In genomic region chr1:61120307-61120840, GRCh38 we compare ENCODE assay signal across 12 cellular contexts. TPM values are rescaled to one million over a fixed set of nuclear protein-coding genes. Genes with fewer than 3 reads are reported as not detected.
A peak's percentile ranks its signal among the peaks of the same experiment; 100 is the strongest.
DNase-seq lines count a peak whose midpoint lies in the region; TF ChIP-seq lines count a peak whose summit lies in the region.
"Had no signal": no experiment of that assay in that cellular context is flagged by ENCODE, and none has a peak within 500 bp of the region (broad histone marks: within the 10 kb centered on the region; RNA-seq: fewer than 3 reads in every experiment).

No MANE protein-coding gene starts in this region.

- H4K20me1 ChIP-seq in Karpas-422 (ENCODE audit: insufficient read depth, low read depth, low read length): no peaks in the 10 kb centered on the region

- no peaks in the 10 kb centered on the region for H3K9me3 ChIP-seq in Karpas-422 (ENCODE audit: low read length)
- no peaks in the 10 kb centered on the region for H3K9me3 ChIP-seq in liver (ENCODE audit: control insufficient read depth in 4 of 4, low read length in 3 of 4)
- no peaks in the 10 kb centered on the region for H3K9me3 ChIP-seq in suprapubic skin
- H3K9me3 ChIP-seq: SJSA1 had no signal

- no peak for TF ChIP-seq RAD21 in liver (IDR thresholded peaks at IDR 0.05)

- H3K4me2 ChIP-seq in Karpas-422 (ENCODE audit: low read depth, low read length, poor library complexity, severe bottlenecking): peak overlapping the region; percentile 56

- no peak for TF ChIP-seq POLR2A in suprapubic skin (IDR thresholded peaks at IDR 0.05)

- H3K4me3 ChIP-seq in Karpas-422 (ENCODE audit: low read length) (peak overlapping the region; percentile 35), liver (ENCODE audit: low read depth in 1 of 3, low read length in 3 of 3) (peak overlapping the region in 1 of 3 donors; percentile 14), suprapubic skin (peak overlapping the region; percentile 22)
- H3K4me3 ChIP-seq: SJSA1 had no signal

- H3K27me3 ChIP-seq in Karpas-422 (ENCODE audit: low read length): no peaks in the 10 kb centered on the region
- no peaks in the 10 kb centered on the region for H3K27me3 ChIP-seq in liver (ENCODE audit: control insufficient read depth in 4 of 4, insufficient read depth in 4 of 4, low read length in 3 of 4)
- H3K27me3 ChIP-seq in suprapubic skin: no peaks in the 10 kb centered on the region
- H3K27me3 ChIP-seq: SJSA1 had no signal

- H3K9ac ChIP-seq in Karpas-422 (ENCODE audit: low read length) (peak overlapping the region; percentile 50), liver (ENCODE audit: low read depth in 1 of 2, low read length in 2 of 2) (peak overlapping the region; percentile 22 to 87)

- 22% methylated on average over 5 of the region's 5 CpGs for WGBS in liver
- 35% methylated on average over 5 of the region's 5 CpGs for whole genome bisulfite sequencing in suprapubic skin

- H2AFZ ChIP-seq in Karpas-422 (ENCODE audit: low read length): no peak overlapping the region

- TF ChIP-seq CTCF in liver (IDR thresholded peaks at IDR 0.05; ENCODE audit: low read depth, low read length, missing input control) (no peak), suprapubic skin (IDR thresholded peaks at IDR 0.05) (no peak)

- no peaks in the 10 kb centered on the region for H3K36me3 ChIP-seq in Karpas-422 (ENCODE audit: insufficient read depth, low read length)
- no peaks in the 10 kb centered on the region for H3K36me3 ChIP-seq in liver (ENCODE audit: control insufficient read depth in 4 of 4, insufficient read depth in 3 of 4, low read depth in 1 of 4, low read length in 3 of 4)
- H3K36me3 ChIP-seq in suprapubic skin: no peaks in the 10 kb centered on the region
- H3K36me3 ChIP-seq: SJSA1 had no signal

- H3K9me2 ChIP-seq in Karpas-422 (replicated peaks; ENCODE audit: insufficient read depth, low read length): no peaks in the 10 kb centered on the region

- H3K27ac ChIP-seq in Karpas-422 (ENCODE audit: low read length) (peak overlapping the region; percentile 58), cingulate gyrus (ENCODE audit: low read depth, low read length) (peak overlapping the region; percentile 72), liver (ENCODE audit: low read depth in 1 of 2, low read length in 2 of 2) (peak overlapping the region; percentile 69 to 78), suprapubic skin (peak overlapping the region; percentile 68)
- H3K27ac ChIP-seq: SJSA1 had no signal

- no peak for TF ChIP-seq EP300 in suprapubic skin (IDR thresholded peaks at IDR 0.05)

- DNase-seq in Karpas-422 (no peak), suprapubic skin (ENCODE audit: low spot score in 2 of 2) (no peak), HPDE6-E6E7 (ENCODE audit: extremely low spot score) (no peak), C1 segment of cervical spinal cord (lab: John Stamatoyannopoulos, UW) (no peak), GDM1 (lab: John Stamatoyannopoulos, UW) (no peak), HT-29 (ENCODE audit: low spot score) (no peak)
- DNase-seq: CD4-positive, alpha-beta memory T cell; natural killer cell; NCI-H2171 treated with DMSO at 0.1 percent for 48 hours had no signal

- peaks cover 79% of the 10 kb centered on the region for H3K79me2 ChIP-seq in Karpas-422 (ENCODE audit: low read length)

- H3K4me1 ChIP-seq in Karpas-422 (ENCODE audit: low read length) (peaks cover 63% of the 10 kb centered on the region), liver (ENCODE audit: control insufficient read depth in 4 of 4, insufficient read depth in 4 of 4, low read length in 3 of 4) (peaks cover 18 to 82% (median 70%) of the 10 kb centered on the region in 4 donors), suprapubic skin (peaks cover 64% of the 10 kb centered on the region)
- H3K4me1 ChIP-seq: SJSA1 had no signal

TF ChIP-seq in liver, 16 proteins besides CTCF, POLR2A, EP300 and RAD21:
- no peak for TF ChIP-seq NR2F2 (IDR thresholded peaks at IDR 0.05)
- no peak for TF ChIP-seq SP1 (IDR thresholded peaks at IDR 0.05)
- no peak for TF ChIP-seq FOXA1 (IDR thresholded peaks at IDR 0.05)
- TF ChIP-seq FOXA2 (IDR thresholded peaks at IDR 0.05): no peak
- TF ChIP-seq YY1 (IDR thresholded peaks at IDR 0.05): no peak
- TF ChIP-seq ZBTB33 (IDR thresholded peaks at IDR 0.05): no peak
- no peak for TF ChIP-seq TAF1 (conservative IDR thresholded peaks at IDR 0.05)
- no peak for TF ChIP-seq REST (IDR thresholded peaks at IDR 0.05)
- TF ChIP-seq JUND (IDR thresholded peaks at IDR 0.05): no peak
- no peak for TF ChIP-seq HNF4G (IDR thresholded peaks at IDR 0.05)
- no peak for TF ChIP-seq EGR1 (IDR thresholded peaks at IDR 0.05; ENCODE audit: low read depth in 2 of 2)
- TF ChIP-seq RXRA (IDR thresholded peaks at IDR 0.05): no peak
- no peak for TF ChIP-seq ATF3 (IDR thresholded peaks at IDR 0.05)
- no peak for TF ChIP-seq GABPA (IDR thresholded peaks at IDR 0.05 in 1 of 2, conservative IDR thresholded peaks at IDR 0.05 in 1 of 2)

RNA-seq across cellular contexts. Expression of gene NFIA, which starts 38.0 kb away (rescaled TPM):
- total RNA-seq in Karpas-422 (2014; rRNA removed; shearing (Covaris generic); ENCODE audit: low replicate concordance): 15.8 and 38.3 TPM in 2 replicates
- total RNA-seq in liver: 10 to 100 TPM; 16.6 to 27.7 TPM
- polyA plus RNA-seq in liver: 10 to 100 TPM in 1 of 2 donors, 1 to 10 TPM in 1; 6.8 to 53.7 TPM
- total RNA-seq in suprapubic skin: 10 to 100 TPM; 30.1 to 54.2 (median 48.2) TPM
- total RNA-seq in HT-29 (2014; rRNA removed; shearing (Covaris generic)): 12.3 and 15.9 TPM in 2 replicates
